ENCODE assay signal across 8 cellular contexts in the genomic region with DNA sequence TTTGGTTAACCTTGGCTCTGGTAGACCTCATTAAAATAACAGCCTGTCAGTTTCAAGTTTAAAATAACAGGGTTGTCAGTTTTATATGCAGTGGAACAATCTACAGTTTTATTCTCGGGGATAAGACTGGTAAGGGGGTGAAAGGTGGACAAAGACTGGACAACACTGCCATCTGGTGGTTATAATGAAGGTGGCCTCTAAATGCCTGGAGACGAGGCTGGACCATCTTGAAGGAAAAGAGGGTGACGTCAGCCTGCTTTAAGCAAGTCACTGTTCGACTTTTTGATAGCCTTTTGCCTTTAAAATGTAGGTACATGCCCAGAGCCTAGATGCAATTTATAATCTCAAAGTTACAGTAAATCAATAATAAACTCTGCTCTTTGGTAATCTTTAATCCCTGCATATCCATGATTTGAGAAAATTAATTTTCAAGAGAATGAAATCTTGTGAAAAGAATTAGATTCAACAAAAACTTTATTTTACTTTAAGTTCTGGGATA.
DNase-seq lines count a peak whose midpoint lies in the region; ATAC-seq, FAIRE-seq and TF ChIP-seq lines count a peak whose summit lies in the region.

No MANE protein-coding gene starts in this region.

- H3K27ac ChIP-seq in HEK293 (ENCODE audit: extremely low read depth, low read depth, low read length) = no peak overlapping the region
- no peak overlapping the region for H3K27ac ChIP-seq in gastroesophageal sphincter
- H3K27ac ChIP-seq in parathyroid adenoma = no peak overlapping the region

- no peak overlapping the region for H2AFZ ChIP-seq in parathyroid adenoma

- peak; percentile 82 for ATAC-seq in gastroesophageal sphincter

- no peaks in the 10 kb centered on the region for H3K9me3 ChIP-seq in HEK293 (ENCODE audit: control insufficient read depth, insufficient read depth, low read depth, low read length)
- no peaks in the 10 kb centered on the region for H3K9me3 ChIP-seq in MG63
- H3K9me3 ChIP-seq in gastroesophageal sphincter = no peaks in the 10 kb centered on the region
- H3K9me3 ChIP-seq in parathyroid adenoma (ENCODE audit: control insufficient read depth, low read length) = no peaks in the 10 kb centered on the region

- peak; percentile 96 for FAIRE-seq in urothelium cell line (lab: Jason Lieb, UNC)

- POLR2A ChIA-PET in HEK293 (lab: Yijun Ruan, JAX) = no interaction called here

- DNase-seq in GM12864 (ENCODE audit: low read depth) = peak; percentile 46
- peak; percentile 59 for DNase-seq in MG63
- peak; percentile 5 for DNase-seq in SIG-M5 (lab: John Stamatoyannopoulos, UW)
- DNase-seq in activated effector memory CD4-positive, alpha-beta T cell treated with anti-CD3 and anti-CD28 coated beads, Interleukin-2, amount 50 U/mL, for 16 hours = peak; percentile 79
- peak; percentile 83 for DNase-seq in urothelium cell line (ENCODE audit: low spot score)

- no peak for TF ChIP-seq POLR2A in gastroesophageal sphincter (IDR thresholded peaks at IDR 0.05)

- CTCF ChIA-PET in HEK293 (lab: Yijun Ruan, JAX) = interaction anchor here (0.5 to 1.1 kb wide), 21 partner anchors 20 to 1919 kb away, joined by 3 to 6 read pairs (median 4); no protein-coding TSS in a partner anchor

- no peak overlapping the region for H3K4me3 ChIP-seq in GM12864 (ENCODE audit: low read depth, low read length)
- no peak overlapping the region for H3K4me3 ChIP-seq in HEK293 (ENCODE audit: low read depth, low read length)
- no peak overlapping the region for H3K4me3 ChIP-seq in MG63
- H3K4me3 ChIP-seq in gastroesophageal sphincter = no peak overlapping the region
- H3K4me3 ChIP-seq in parathyroid adenoma (ENCODE audit: low read depth, low read length) = peak overlapping the region; percentile 24

- H3K4me1 ChIP-seq in HEK293 (ENCODE audit: control insufficient read depth, insufficient read depth, low read length) (no peaks in the 10 kb centered on the region), gastroesophageal sphincter (peaks cover 0 to 7% (median 0%) of the 10 kb centered on the region in 3 donors), parathyroid adenoma (no peaks in the 10 kb centered on the region)

- peak; percentile 66 for TF ChIP-seq CTCF in GM12864 (IDR thresholded peaks at IDR 0.05; ENCODE audit: low read depth, low read length, missing control alignments)
- no peak; the same call in 1 of the 2 replicates for TF ChIP-seq CTCF in HEK293 (tag by site-specific recombination; IDR thresholded peaks at IDR 0.05)
- TF ChIP-seq CTCF in gastroesophageal sphincter (IDR thresholded peaks at IDR 0.05) = peak; percentile 69 to 86 (median 80)
- TF ChIP-seq CTCF in parathyroid adenoma (IDR thresholded peaks at IDR 0.05) = peak; percentile 72

- no peak for TF ChIP-seq EP300 in gastroesophageal sphincter (IDR thresholded peaks at IDR 0.05)

- no peaks in the 10 kb centered on the region for H3K79me2 ChIP-seq in parathyroid adenoma

- no peak overlapping the region for H3K9ac ChIP-seq in parathyroid adenoma

- H3K27me3 ChIP-seq in MG63 (no peaks in the 10 kb centered on the region), gastroesophageal sphincter (no peaks in the 10 kb centered on the region), parathyroid adenoma (ENCODE audit: control insufficient read depth, insufficient read depth, low read length) (no peaks in the 10 kb centered on the region)

- WGBS in gastroesophageal sphincter (ENCODE audit: low coverage in 1 of 2), 2 donors = 0% methylated on average over 4 of the region's 4 CpGs

- no peak overlapping the region for H3K4me2 ChIP-seq in parathyroid adenoma (ENCODE audit: low read length)

- H3K36me3 ChIP-seq in HEK293 (ENCODE audit: control insufficient read depth in 2 of 2, insufficient read depth in 1 of 2, low read length in 2 of 2) = no peaks in the 10 kb centered on the region
- H3K36me3 ChIP-seq in MG63 = no peaks in the 10 kb centered on the region
- no peaks in the 10 kb centered on the region for H3K36me3 ChIP-seq in gastroesophageal sphincter
- no peaks in the 10 kb centered on the region for H3K36me3 ChIP-seq in parathyroid adenoma (ENCODE audit: control insufficient read depth, insufficient read depth, low read length)

TF ChIP-seq in HEK293, 187 proteins besides CTCF, POLR2A, EP300 and RAD21 (continues in another document):
- TF ChIP-seq ZNF660 (tag by site-specific recombination; IDR thresholded peaks at IDR 0.05) = peak; percentile 90
- TF ChIP-seq ZNF544 (tag by site-specific recombination; IDR thresholded peaks at IDR 0.05) = no peak
- TF ChIP-seq TRIM28 (IDR thresholded peaks at IDR 0.05; ENCODE audit: borderline replicate concordance, low read length) = peak; percentile 52; the same call in 1 of the 2 replicates
- TF ChIP-seq OVOL3 (tag by site-specific recombination; IDR thresholded peaks at IDR 0.05) = no peak
- TF ChIP-seq, protein P1, sequence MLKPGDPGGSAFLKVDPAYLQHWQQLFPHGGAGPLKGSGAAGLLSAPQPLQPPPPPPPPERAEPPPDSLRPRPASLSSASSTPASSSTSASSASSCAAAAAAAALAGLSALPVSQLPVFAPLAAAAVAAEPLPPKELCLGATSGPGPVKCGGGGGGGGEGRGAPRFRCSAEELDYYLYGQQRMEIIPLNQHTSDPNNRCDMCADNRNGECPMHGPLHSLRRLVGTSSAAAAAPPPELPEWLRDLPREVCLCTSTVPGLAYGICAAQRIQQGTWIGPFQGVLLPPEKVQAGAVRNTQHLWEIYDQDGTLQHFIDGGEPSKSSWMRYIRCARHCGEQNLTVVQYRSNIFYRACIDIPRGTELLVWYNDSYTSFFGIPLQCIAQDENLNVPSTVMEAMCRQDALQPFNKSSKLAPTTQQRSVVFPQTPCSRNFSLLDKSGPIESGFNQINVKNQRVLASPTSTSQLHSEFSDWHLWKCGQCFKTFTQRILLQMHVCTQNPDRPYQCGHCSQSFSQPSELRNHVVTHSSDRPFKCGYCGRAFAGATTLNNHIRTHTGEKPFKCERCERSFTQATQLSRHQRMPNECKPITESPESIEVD (tag by site-specific recombination; IDR thresholded peaks at IDR 0.05) = peak; percentile 41; the same call in 1 of the 2 replicates
- TF ChIP-seq ZNF2 (tag by site-specific recombination; IDR thresholded peaks at IDR 0.05) = peak; percentile 81
- TF ChIP-seq, protein P2, sequence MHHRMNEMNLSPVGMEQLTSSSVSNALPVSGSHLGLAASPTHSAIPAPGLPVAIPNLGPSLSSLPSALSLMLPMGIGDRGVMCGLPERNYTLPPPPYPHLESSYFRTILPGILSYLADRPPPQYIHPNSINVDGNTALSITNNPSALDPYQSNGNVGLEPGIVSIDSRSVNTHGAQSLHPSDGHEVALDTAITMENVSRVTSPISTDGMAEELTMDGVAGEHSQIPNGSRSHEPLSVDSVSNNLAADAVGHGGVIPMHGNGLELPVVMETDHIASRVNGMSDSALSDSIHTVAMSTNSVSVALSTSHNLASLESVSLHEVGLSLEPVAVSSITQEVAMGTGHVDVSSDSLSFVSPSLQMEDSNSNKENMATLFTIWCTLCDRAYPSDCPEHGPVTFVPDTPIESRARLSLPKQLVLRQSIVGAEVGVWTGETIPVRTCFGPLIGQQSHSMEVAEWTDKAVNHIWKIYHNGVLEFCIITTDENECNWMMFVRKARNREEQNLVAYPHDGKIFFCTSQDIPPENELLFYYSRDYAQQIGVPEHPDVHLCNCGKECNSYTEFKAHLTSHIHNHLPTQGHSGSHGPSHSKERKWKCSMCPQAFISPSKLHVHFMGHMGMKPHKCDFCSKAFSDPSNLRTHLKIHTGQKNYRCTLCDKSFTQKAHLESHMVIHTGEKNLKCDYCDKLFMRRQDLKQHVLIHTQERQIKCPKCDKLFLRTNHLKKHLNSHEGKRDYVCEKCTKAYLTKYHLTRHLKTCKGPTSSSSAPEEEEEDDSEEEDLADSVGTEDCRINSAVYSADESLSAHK (tag by site-specific recombination; IDR thresholded peaks at IDR 0.05) = peak; percentile 92
- peak; percentile 63 for TF ChIP-seq ZNF629 (tag by site-specific recombination; IDR thresholded peaks at IDR 0.05)
- TF ChIP-seq ZNF239 (tag by site-specific recombination; IDR thresholded peaks at IDR 0.05) = no peak
- no peak for TF ChIP-seq KLF10 (tag by site-specific recombination; IDR thresholded peaks at IDR 0.05)
- TF ChIP-seq ZNF24 (tag by site-specific recombination; IDR thresholded peaks at IDR 0.05) = peak; percentile 65; the same call in 1 of the 2 replicates
- peak; percentile 40; the same call in 1 of the 2 replicates for TF ChIP-seq ZSCAN30 (tag by site-specific recombination; IDR thresholded peaks at IDR 0.05)
- TF ChIP-seq, protein P3, sequence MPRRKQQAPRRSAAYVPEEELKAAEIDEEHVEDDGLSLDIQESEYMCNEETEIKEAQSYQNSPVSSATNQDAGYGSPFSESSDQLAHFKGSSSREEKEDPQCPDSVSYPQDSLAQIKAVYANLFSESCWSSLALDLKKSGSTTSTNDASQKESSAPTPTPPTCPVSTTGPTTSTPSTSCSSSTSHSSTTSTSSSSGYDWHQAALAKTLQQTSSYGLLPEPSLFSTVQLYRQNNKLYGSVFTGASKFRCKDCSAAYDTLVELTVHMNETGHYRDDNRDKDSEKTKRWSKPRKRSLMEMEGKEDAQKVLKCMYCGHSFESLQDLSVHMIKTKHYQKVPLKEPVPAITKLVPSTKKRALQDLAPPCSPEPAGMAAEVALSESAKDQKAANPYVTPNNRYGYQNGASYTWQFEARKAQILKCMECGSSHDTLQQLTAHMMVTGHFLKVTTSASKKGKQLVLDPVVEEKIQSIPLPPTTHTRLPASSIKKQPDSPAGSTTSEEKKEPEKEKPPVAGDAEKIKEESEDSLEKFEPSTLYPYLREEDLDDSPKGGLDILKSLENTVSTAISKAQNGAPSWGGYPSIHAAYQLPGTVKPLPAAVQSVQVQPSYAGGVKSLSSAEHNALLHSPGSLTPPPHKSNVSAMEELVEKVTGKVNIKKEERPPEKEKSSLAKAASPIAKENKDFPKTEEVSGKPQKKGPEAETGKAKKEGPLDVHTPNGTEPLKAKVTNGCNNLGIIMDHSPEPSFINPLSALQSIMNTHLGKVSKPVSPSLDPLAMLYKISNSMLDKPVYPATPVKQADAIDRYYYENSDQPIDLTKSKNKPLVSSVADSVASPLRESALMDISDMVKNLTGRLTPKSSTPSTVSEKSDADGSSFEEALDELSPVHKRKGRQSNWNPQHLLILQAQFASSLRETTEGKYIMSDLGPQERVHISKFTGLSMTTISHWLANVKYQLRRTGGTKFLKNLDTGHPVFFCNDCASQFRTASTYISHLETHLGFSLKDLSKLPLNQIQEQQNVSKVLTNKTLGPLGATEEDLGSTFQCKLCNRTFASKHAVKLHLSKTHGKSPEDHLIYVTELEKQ (tag by site-specific recombination; IDR thresholded peaks at IDR 0.05; ENCODE audit: borderline replicate concordance) = no peak
- TF ChIP-seq ZNF654 (tag by site-specific recombination; IDR thresholded peaks at IDR 0.05; ENCODE audit: low read depth) = peak; percentile 91

Comparison
In these comparisons a context has a peak if more than half of its experiments do, and no peak if none do; other contexts are left out.
1. DNase-seq: peak in every context shown above with its lines; median percentile 83 in urothelium cell line; 79 in activated effector memory CD4-positive, alpha-beta T cell treated with anti-CD3 and anti-CD28 coated beads, Interleukin-2, amount 50 U/mL, for 16 hours; 59 in MG63; 46 in GM12864; 5 in SIG-M5.